ENCODE assay signal across 34 cellular contexts in genomic region chr16:47711809-47712208, GRCh38.
"Had no signal": no experiment of that assay in that cellular context is flagged by ENCODE, and none has a peak within 500 bp of the region (broad histone marks: within the 10 kb centered on the region; RNA-seq: fewer than 3 reads in every experiment).

No MANE protein-coding gene starts in this region.

- H3K4me3 Mint-ChIP-seq: activated CD4-positive, alpha-beta memory T cell treated with anti-CD3 and anti-CD28 coated beads, Interleukin-2, amount 10 ng/mL, durations not matched to agents 7 days and 5 days; activated CD4-positive, alpha-beta T cell treated with anti-CD3 and anti-CD28 coated beads, Interleukin-2, amount 10 ng/mL, durations not matched to agents 7 days and 5 days; activated naive CD4-positive, alpha-beta T cell treated with anti-CD3 and anti-CD28 coated beads, Interleukin-2, amount 10 ng/mL, durations not matched to agents 7 days and 5 days; activated T-cell treated with anti-CD3 and anti-CD28 coated beads, Interleukin-2, amount 50 U/mL, for 24 hours; brain; dendritic cell treated with granulocyte-macrophage colony-stimulating factor and Interleukin-4, amounts not matched to agents 40 ng/mL and 50 ng/mL, for 4 days; endodermal cell; T-cell; T-helper 1 cell treated with Interleukin-12 subunit alpha and Interleukin-12 subunit beta and Interleukin-4 antibody, amounts not matched to agents 30 μg/mL and 1 μg/mL, for 36 hours; WTC11 had no signal

- H3K27ac Mint-ChIP-seq: activated CD4-positive, alpha-beta memory T cell treated with anti-CD3 and anti-CD28 coated beads, Interleukin-2, amount 10 ng/mL, durations not matched to agents 7 days and 5 days; activated CD4-positive, alpha-beta T cell treated with anti-CD3 and anti-CD28 coated beads, Interleukin-2, amount 10 ng/mL, durations not matched to agents 7 days and 5 days; activated naive CD4-positive, alpha-beta T cell treated with anti-CD3 and anti-CD28 coated beads, Interleukin-2, amount 10 ng/mL, durations not matched to agents 7 days and 5 days; activated T-cell treated with anti-CD3 and anti-CD28 coated beads, Interleukin-2, amount 50 U/mL, for 24 hours; brain; dendritic cell treated with granulocyte-macrophage colony-stimulating factor and Interleukin-4, amounts not matched to agents 40 ng/mL and 50 ng/mL, for 4 days; endodermal cell; T-cell; T-helper 1 cell treated with Interleukin-12 subunit alpha and Interleukin-12 subunit beta and Interleukin-4 antibody, amounts not matched to agents 30 μg/mL and 1 μg/mL, for 36 hours; WTC11 had no signal

- H3K36me3 Mint-ChIP-seq: activated naive CD4-positive, alpha-beta T cell treated with anti-CD3 and anti-CD28 coated beads, Interleukin-2, amount 10 ng/mL, durations not matched to agents 7 days and 5 days; activated naive CD4-positive, alpha-beta T cell treated with anti-CD3 and anti-CD28 coated beads, Interleukin-2, amount 50 U/mL, for 72 hours; brain; T-cell; WTC11 had no signal

- H3K27me3 ChIP-seq: adrenal gland, ascending aorta, breast epithelium, cardiac muscle cell had no signal

- H3K27ac ChIP-seq: ascending aorta, breast epithelium, cardiac muscle cell, coronary artery, dorsolateral prefrontal cortex, VCaP had no signal

- H3K4me3 ChIP-seq: adrenal gland, ascending aorta, breast epithelium, cardiac muscle cell, coronary artery, dorsolateral prefrontal cortex had no signal

- FAIRE-seq: frontal cortex had no signal

- H3K4me1 Mint-ChIP-seq: activated naive CD4-positive, alpha-beta T cell treated with anti-CD3 and anti-CD28 coated beads, Interleukin-2, amount 10 ng/mL, durations not matched to agents 7 days and 5 days; brain; WTC11 had no signal

- H3K9me3 ChIP-seq: adrenal gland, ascending aorta, breast epithelium had no signal

- H3K36me3 ChIP-seq: adrenal gland, ascending aorta, breast epithelium, cardiac muscle cell had no signal

- H3K4me1 ChIP-seq: ascending aorta, breast epithelium had no signal

- DNase-seq: activated CD4-positive, alpha-beta memory T cell treated with anti-CD3 and anti-CD28 coated beads, Interleukin-2, amount 10 ng/mL, durations not matched to agents 7 days and 5 days; activated CD4-positive, alpha-beta T cell treated with anti-CD3 and anti-CD28 coated beads for 1 hour; activated CD4-positive, alpha-beta T cell treated with anti-CD3 and anti-CD28 coated beads for 4 hours; activated CD4-positive, alpha-beta T cell treated with anti-CD3 and anti-CD28 coated beads, Interleukin-2, amount 10 ng/mL, durations not matched to agents 7 days and 5 days; activated CD4-positive, alpha-beta T cell treated with anti-CD3 and anti-CD28 coated beads, Interleukin-2, amount 50 U/mL, for 4 hours; activated CD8-positive, alpha-beta memory T cell treated with anti-CD3 and anti-CD28 coated beads, Interleukin-2, amount 50 U/mL, for 48 hours; activated gamma-delta T cell; activated naive CD4-positive, alpha-beta T cell; activated naive CD4-positive, alpha-beta T cell treated with anti-CD3 and anti-CD28 coated beads, Interleukin-2, amount 10 ng/mL, durations not matched to agents 7 days and 5 days; activated T-cell treated with anti-CD3 and anti-CD28 coated beads for 4 hours; activated T-cell treated with anti-CD3 and anti-CD28 coated beads, Interleukin-2, amount 50 U/mL, for 24 hours; adrenal gland; amygdala; central memory CD4-positive, alpha-beta T cell; cerebellar nuclear complex; dorsolateral prefrontal cortex; effector memory CD4-positive, alpha-beta T cell; endodermal cell; foreskin fibroblast; head of caudate nucleus; hippocampal formation; T-cell; T1000 had no signal

- ATAC-seq: T-cell, WTC11 had no signal

- H3K9me3 Mint-ChIP-seq: activated CD4-positive, alpha-beta memory T cell treated with anti-CD3 and anti-CD28 coated beads, Interleukin-2, amount 10 ng/mL, durations not matched to agents 7 days and 5 days; activated CD4-positive, alpha-beta T cell treated with anti-CD3 and anti-CD28 coated beads, Interleukin-2, amount 10 ng/mL, durations not matched to agents 7 days and 5 days; activated naive CD4-positive, alpha-beta T cell treated with anti-CD3 and anti-CD28 coated beads, Interleukin-2, amount 10 ng/mL, durations not matched to agents 7 days and 5 days; activated naive CD4-positive, alpha-beta T cell treated with anti-CD3 and anti-CD28 coated beads, Interleukin-2, amount 50 U/mL, for 72 hours; activated T-cell treated with anti-CD3 and anti-CD28 coated beads, Interleukin-2, amount 50 U/mL, for 24 hours; dendritic cell treated with granulocyte-macrophage colony-stimulating factor and Interleukin-4, amounts not matched to agents 40 ng/mL and 50 ng/mL, for 4 days; endodermal cell; T-cell; T-helper 1 cell treated with Interleukin-12 subunit alpha and Interleukin-12 subunit beta and Interleukin-4 antibody, amounts not matched to agents 30 μg/mL and 1 μg/mL, for 36 hours; WTC11 had no signal

- H3K27me3 Mint-ChIP-seq: activated CD4-positive, alpha-beta T cell treated with anti-CD3 and anti-CD28 coated beads, Interleukin-2, amount 10 ng/mL, durations not matched to agents 7 days and 5 days; activated naive CD4-positive, alpha-beta T cell treated with anti-CD3 and anti-CD28 coated beads, Interleukin-2, amount 10 ng/mL, durations not matched to agents 7 days and 5 days; brain; dendritic cell treated with granulocyte-macrophage colony-stimulating factor and Interleukin-4, amounts not matched to agents 40 ng/mL and 50 ng/mL, for 4 days had no signal
